ENCODE assay signal across 7 cellular contexts in the genomic region with DNA sequence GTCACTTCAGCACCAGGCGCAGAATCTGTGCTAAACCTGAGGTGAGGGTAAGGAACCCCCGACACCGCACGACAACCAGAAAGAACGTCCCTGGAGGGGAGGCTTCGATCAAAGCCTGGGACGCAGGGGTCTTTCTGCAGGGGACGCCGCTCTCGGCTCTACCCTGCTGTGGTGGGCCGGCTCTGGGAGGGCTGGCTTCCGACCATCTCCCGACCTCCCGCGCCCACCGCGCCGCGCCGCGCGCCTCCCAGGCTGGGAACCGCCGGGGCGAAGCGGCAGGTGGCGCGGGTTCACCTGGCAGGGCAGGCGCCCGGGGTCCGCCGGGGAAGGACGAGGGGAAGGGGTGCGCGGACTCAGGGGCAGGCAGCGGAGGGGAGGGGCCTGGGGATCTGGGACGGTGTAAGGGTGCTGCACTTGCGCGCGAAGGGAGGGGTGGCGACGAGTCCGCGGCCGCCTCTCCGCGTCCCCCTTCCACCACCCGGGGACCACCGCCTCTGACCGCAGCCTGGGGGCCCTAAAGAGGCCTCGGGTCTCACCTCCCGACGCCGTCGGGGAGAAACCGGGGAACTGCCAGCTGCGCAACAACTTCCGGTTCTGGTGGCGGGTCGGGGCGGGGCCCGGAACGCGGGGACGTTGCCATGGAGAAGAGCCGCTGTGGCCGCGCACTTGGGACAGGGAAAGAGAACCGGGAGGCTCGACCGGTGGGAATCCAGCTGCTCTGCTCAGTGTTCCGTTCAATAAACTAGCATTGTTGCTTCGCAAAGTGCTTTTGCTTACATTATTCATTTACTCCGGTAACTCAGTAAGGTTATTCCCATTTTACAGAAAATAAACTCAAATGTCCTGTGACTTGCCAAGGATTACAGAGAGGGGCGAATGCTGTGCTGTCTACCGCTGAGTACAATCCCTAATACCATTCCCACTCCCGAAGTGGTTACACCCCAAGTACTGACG. TPM values are rescaled to one million over a fixed set of nuclear protein-coding genes. Genes with fewer than 3 reads are reported as not detected.
DNase-seq lines count a peak whose midpoint lies in the region; ATAC-seq, FAIRE-seq and TF ChIP-seq lines count a peak whose summit lies in the region.

TSS of gene ZNF396 (minus strand) at position 596 of the 954 bp plus-strand sequence. CDS start 3,045 bp downstream, outside the sequence.

- TF ChIP-seq POLR2A in GM18505 (IDR thresholded peaks at IDR 0.05; ENCODE audit: borderline replicate concordance, extremely low read depth, insufficient read depth, insufficient read length), result no peak

- H3K4me1 Mint-ChIP-seq in WTC11, result peaks cover 9% of the 10 kb centered on the region

- H3K36me3 Mint-ChIP-seq in WTC11, result no peaks in the 10 kb centered on the region

- H3K9me3 Mint-ChIP-seq in WTC11, result peaks cover 9% of the 10 kb centered on the region

- CTCF ChIA-PET in WTC11 (lab: Charles Lee), result interaction anchor here (0.8 to 1.1 kb wide), 2 partner anchors 9 to 22 kb away, joined by 3 to 9 read pairs; no protein-coding TSS in a partner anchor

- no peak for TF ChIP-seq CTCF in WTC11 (IDR thresholded peaks at IDR 0.05)
- no peak for TF ChIP-seq CTCF in kidney (IDR thresholded peaks at IDR 0.05; ENCODE audit: borderline replicate concordance, extremely low read depth, insufficient read depth)

- H3K27ac ChIP-seq in caudate nucleus (ENCODE audit: low read depth, low read length), result peak within 1 kb of the TSS; percentile 48
- peak within 1 kb of the TSS; percentile 16 to 33 for H3K27ac ChIP-seq in kidney (ENCODE audit: low read depth in 2 of 2, low read length in 2 of 2)

- peaks cover 25% of the 10 kb centered on the region for H3K27me3 Mint-ChIP-seq in WTC11 (ENCODE audit: low read depth)

- peaks cover 0 to 3% of the 10 kb centered on the region in 2 donors for H3K4me1 ChIP-seq in kidney (ENCODE audit: control insufficient read depth in 1 of 2, insufficient read depth in 1 of 2, low read depth in 1 of 2, low read length in 2 of 2)

- no peaks in the 10 kb centered on the region for H3K36me3 ChIP-seq in kidney (ENCODE audit: control insufficient read depth in 1 of 2, insufficient read depth in 2 of 2, low read length in 2 of 2)

- peak within 1 kb of the TSS; percentile 81 to 83 for H3K4me3 ChIP-seq in kidney (ENCODE audit: low read length in 2 of 2)

- peak within 1 kb of the TSS; percentile 79 for H3K4me3 Mint-ChIP-seq in WTC11

- intact Hi-C loops in kidney (cut with DNase I), result no loop called here

- peak; percentile 84 for ATAC-seq in GM18505 (IDR thresholded peaks at IDR 0.05; ENCODE audit: unreplicated experiment)
- ATAC-seq in HG02938 (IDR thresholded peaks at IDR 0.05; ENCODE audit: unreplicated experiment), result peak; percentile 67
- ATAC-seq in WTC11, result peak; percentile 82

- FAIRE-seq in kidney (lab: Jason Lieb, UNC), result no peak

- POLR2A ChIA-PET in WTC11 (lab: Charles Lee), result no interaction called here

- peak within 1 kb of the TSS in 1 of 2 donors; percentile 60 for H3K9ac ChIP-seq in kidney (ENCODE audit: low read length in 2 of 2)

- DNase-seq in NCI-H2081 treated with DMSO at 0.1 percent for 48 hours (lab: John Stamatoyannopoulos, UW) (peak; percentile 14), WTC11 (ENCODE audit: low spot score) (peak; percentile 90), caudate nucleus (lab: John Stamatoyannopoulos, UW) (peak in 56 of 61 donors; percentile 3 to 84 (median 44)), kidney (peak; percentile 94)
- peak in 2 of 3 donors; percentile 57 to 62 for DNase-seq in stimulated activated CD4-positive, alpha-beta T cell treated with anti-CD3 and anti-CD28 coated beads, Interleukin-12 subunit alpha, Interleukin-12 subunit beta, amount 100 ng/mL, for 48 hours (ENCODE audit: low read depth in 2 of 3, low spot score in 1 of 3)

- H3K9me3 ChIP-seq in kidney (ENCODE audit: control insufficient read depth in 1 of 2, low read length in 2 of 2), result no peaks in the 10 kb centered on the region

- no peak within 1 kb of the TSS for H3K27ac Mint-ChIP-seq in WTC11

TF ChIP-seq in WTC11, 78 proteins besides CTCF, POLR2A, EP300 and RAD21 (continues in another document):
- no peak for TF ChIP-seq NR1H2 (CRISPR knock-in tag; IDR thresholded peaks at IDR 0.05)
- no peak for TF ChIP-seq GTF2I (CRISPR knock-in tag; conservative IDR thresholded peaks at IDR 0.05)
- no peak for TF ChIP-seq CREM (CRISPR knock-in tag; IDR thresholded peaks at IDR 0.05)
- TF ChIP-seq RORB (CRISPR knock-in tag; IDR thresholded peaks at IDR 0.05), result no peak
- TF ChIP-seq SOX15 (CRISPR knock-in tag; IDR thresholded peaks at IDR 0.05), result no peak
- TF ChIP-seq ZNF396 (CRISPR knock-in tag; IDR thresholded peaks at IDR 0.05; ENCODE audit: borderline replicate concordance), result no peak
- TF ChIP-seq KAT7 (CRISPR knock-in tag; IDR thresholded peaks at IDR 0.05; ENCODE audit: borderline replicate concordance), result 0 out of 2 replicates have a peak, but pooled peaks have one; percentile 24
- TF ChIP-seq, protein P1, sequence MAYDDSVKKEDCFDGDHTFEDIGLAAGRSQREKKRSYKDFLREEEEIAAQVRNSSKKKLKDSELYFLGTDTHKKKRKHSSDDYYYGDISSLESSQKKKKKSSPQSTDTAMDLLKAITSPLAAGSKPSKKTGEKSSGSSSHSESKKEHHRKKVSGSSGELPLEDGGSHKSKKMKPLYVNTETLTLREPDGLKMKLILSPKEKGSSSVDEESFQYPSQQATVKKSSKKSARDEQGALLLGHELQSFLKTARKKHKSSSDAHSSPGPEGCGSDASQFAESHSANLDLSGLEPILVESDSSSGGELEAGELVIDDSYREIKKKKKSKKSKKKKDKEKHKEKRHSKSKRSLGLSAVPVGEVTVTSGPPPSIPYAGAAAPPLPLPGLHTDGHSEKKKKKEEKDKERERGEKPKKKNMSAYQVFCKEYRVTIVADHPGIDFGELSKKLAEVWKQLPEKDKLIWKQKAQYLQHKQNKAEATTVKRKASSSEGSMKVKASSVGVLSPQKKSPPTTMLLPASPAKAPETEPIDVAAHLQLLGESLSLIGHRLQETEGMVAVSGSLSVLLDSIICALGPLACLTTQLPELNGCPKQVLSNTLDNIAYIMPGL (CRISPR knock-in tag; IDR thresholded peaks at IDR 0.05), result 0 out of 2 replicates have a peak, but pooled peaks have one; percentile 41
- TF ChIP-seq ETV6 (CRISPR knock-in tag; IDR thresholded peaks at IDR 0.05), result peak; percentile 57; the same call in 1 of the 2 replicates
- TF ChIP-seq ZNF671 (CRISPR knock-in tag; IDR thresholded peaks at IDR 0.05), result no peak
- TF ChIP-seq TP53 (CRISPR knock-in tag; IDR thresholded peaks at IDR 0.05), result no peak
- 0 out of 2 replicates have a peak, but pooled peaks have one; percentile 29 for TF ChIP-seq SMAD4 (CRISPR knock-in tag; IDR thresholded peaks at IDR 0.05)
- no peak for TF ChIP-seq CBFB (CRISPR knock-in tag; IDR thresholded peaks at IDR 0.05; ENCODE audit: low read depth)
- TF ChIP-seq ZMAT4 (CRISPR knock-in tag; IDR thresholded peaks at IDR 0.05), result no peak
- TF ChIP-seq CDX4 (CRISPR knock-in tag; IDR thresholded peaks at IDR 0.05; ENCODE audit: borderline replicate concordance), result no peak
- no peak for TF ChIP-seq TEAD4 (CRISPR knock-in tag; IDR thresholded peaks at IDR 0.05)
- no peak for TF ChIP-seq ATF1 (CRISPR knock-in tag; IDR thresholded peaks at IDR 0.05)
- no peak for TF ChIP-seq ZNF423 (CRISPR knock-in tag; IDR thresholded peaks at IDR 0.05)
- no peak for TF ChIP-seq ZBTB43 (CRISPR knock-in tag; IDR thresholded peaks at IDR 0.05)
- no peak for TF ChIP-seq ZNF281 (CRISPR knock-in tag; IDR thresholded peaks at IDR 0.05)

RNA-seq across cellular contexts. Expression of gene ZNF396, which starts in this region (rescaled TPM):
- total RNA-seq in WTC11 (2021) (1.0 to 1.9 TPM (median 1.5 TPM) in 3 replicates), kidney (6.5 TPM)
- polyA plus RNA-seq in kidney (ENCODE audit: insufficient read depth, low read depth, low replicate concordance), result 4.7 TPM

Comparison
In these comparisons a context has a peak if more than half of its experiments do, and no peak if none do; other contexts are left out.
1. Peak in every context shown above with its lines: DNase-seq, ATAC-seq, H3K4me3 ChIP-seq and H3K27ac ChIP-seq.
2. DNase-seq: peak in every context shown above with its lines; median percentile 94 in kidney; 90 in WTC11; 60 in stimulated activated CD4-positive, alpha-beta T cell treated with anti-CD3 and anti-CD28 coated beads, Interleukin-12 subunit alpha, Interleukin-12 subunit beta, amount 100 ng/mL, for 48 hours; 44 in caudate nucleus; 14 in NCI-H2081 treated with DMSO at 0.1 percent for 48 hours.